8 cellular contexts compared by ENCODE assay signal in genomic region chr20:21125072-21125848, GRCh38. TPM values are rescaled to one million over a fixed set of nuclear protein-coding genes. Genes with fewer than 3 reads are reported as not detected.
A peak's percentile ranks its signal among the peaks of the same experiment; 100 is the strongest.
DNase-seq lines count a peak whose midpoint lies in the region; ATAC-seq, FAIRE-seq and TF ChIP-seq lines count a peak whose summit lies in the region.

No MANE protein-coding gene starts in this region.

- H3K4me1 ChIP-seq in body of pancreas (peaks cover 19% of the 10 kb centered on the region), small intestine (ENCODE audit: control insufficient read depth in 2 of 2, insufficient read depth in 1 of 2, low read depth in 1 of 2, low read length in 1 of 2) (peaks cover 0 to 3% of the 10 kb centered on the region in 2 donors)

- H3K27me3 ChIP-seq in body of pancreas (no peaks in the 10 kb centered on the region), small intestine (ENCODE audit: control insufficient read depth in 2 of 2, insufficient read depth in 2 of 2, low read length in 2 of 2) (no peaks in the 10 kb centered on the region)

- H3K9me3 Mint-ChIP-seq in CD14-positive monocyte: peaks cover 0 to 8% (median 5%) of the 10 kb centered on the region in 7 donors

- H3K36me3 ChIP-seq in body of pancreas (replicated peaks in 1 of 2; ENCODE audit: insufficient read depth in 1 of 2, low read depth in 2 of 2) (no peaks in the 10 kb centered on the region), small intestine (ENCODE audit: control insufficient read depth in 2 of 2, insufficient read depth in 2 of 2, low read length in 2 of 2) (no peaks in the 10 kb centered on the region)

- intact Hi-C loops in CD14-positive monocyte (cut with micrococcal nuclease) (loop anchor here (10.0 kb wide), 2 partner anchors 170 to 1070 kb away; partner anchors contain the start of genes CFAP61 (in 1 of the 2) and CRNKL1 (in 1 of the 2)), body of pancreas (cut with DNase I) (no loop called here)

- no peaks in the 10 kb centered on the region for H3K9me3 ChIP-seq in body of pancreas
- H3K9me3 ChIP-seq in small intestine (ENCODE audit: control insufficient read depth, low read depth): no peaks in the 10 kb centered on the region

- no peak for FAIRE-seq in small intestine (lab: Jason Lieb, UNC)

- peaks cover 2 to 7% of the 10 kb centered on the region in 2 donors for H3K36me3 Mint-ChIP-seq in CD14-positive monocyte

- TF ChIP-seq CTCF in CD14-positive monocyte (IDR thresholded peaks at IDR 0.05) (no peak), body of pancreas (IDR thresholded peaks at IDR 0.05) (peak in 1 of 7 experiments; percentile 30)

- peaks cover 14% of the 10 kb centered on the region for H3K4me1 Mint-ChIP-seq in CD14-positive monocyte

- peak; percentile 14 for ATAC-seq in GM19043 (IDR thresholded peaks at IDR 0.05; ENCODE audit: low read depth, unreplicated experiment)
- peak; percentile 21 for ATAC-seq in HG03159 (IDR thresholded peaks at IDR 0.05; ENCODE audit: unreplicated experiment)
- ATAC-seq in body of pancreas: peak; percentile 57

- WGBS in body of pancreas, 2 donors: 1 to 2% methylated on average over 24 to 25 of the region's 25 CpGs
- 1 to 5% (median 4%) methylated on average over 20 to 25 of the region's 25 CpGs for WGBS in small intestine, 3 donors

- H3K4me3 Mint-ChIP-seq in CD14-positive monocyte: peak overlapping the region; percentile 84 to 98

- peak in 1 of 3 donors; percentile 67 for TF ChIP-seq POLR2A in body of pancreas (IDR thresholded peaks at IDR 0.05)

- no peak for DNase-seq in CD14-positive monocyte (ENCODE audit: low spot score)
- peak; percentile 81 for DNase-seq in NCI-H510A treated with DMSO at 0.1 percent for 48 hours (lab: John Stamatoyannopoulos, UW)
- DNase-seq in body of pancreas: peak; percentile 53 to 64 (median 57)
- peak; percentile 29 for DNase-seq in iris pigment epithelial cell (ENCODE audit: low read depth)
- peak; percentile 68 for DNase-seq in small intestine
- no peak for DNase-seq in OCI-M1 (lab: John Stamatoyannopoulos, UW)

- peak overlapping the region in 6 of 7 donors; percentile 19 to 60 (median 48) for H3K27ac Mint-ChIP-seq in CD14-positive monocyte

- H3K27me3 Mint-ChIP-seq in CD14-positive monocyte (ENCODE audit: low read depth in 3 of 3): peaks cover 4 to 15% (median 15%) of the 10 kb centered on the region in 3 donors

- H3K27ac ChIP-seq in body of pancreas (peak overlapping the region; percentile 32 to 80 (median 73)), small intestine (ENCODE audit: low read depth in 1 of 2, low read length in 1 of 2) (peak overlapping the region; percentile 37 to 59)

- peak overlapping the region in 1 of 2 donors; percentile 22 for H3K4me3 ChIP-seq in body of pancreas
- H3K4me3 ChIP-seq in small intestine (ENCODE audit: low read depth in 1 of 2, low read length in 2 of 2): peak overlapping the region; percentile 3 to 56

RNA-seq across cellular contexts. Expression of gene KIZ, which starts 0.6 kb away (rescaled TPM):
- polyA plus RNA-seq in CD14-positive monocyte (10 to 100 TPM in 1 of 2 donors, 1 to 10 TPM in 1; 7.2 to 10.2 TPM), small intestine (10 to 100 TPM; 11.7 to 38.4 (median 27.7) TPM)
- 10 to 100 TPM; 17.1 to 28.7 TPM for total RNA-seq in body of pancreas

RNA-seq across cellular contexts. Expression of gene LINC00237, which starts 19.1 kb away (rescaled TPM):
- polyA plus RNA-seq in CD14-positive monocyte: under 1 TPM; 0.31 to 0.39 TPM
- not detected for total RNA-seq in body of pancreas
- not detected for polyA plus RNA-seq in small intestine

Comparison
In these comparisons a context has a peak if more than half of its experiments do, and no peak if none do; other contexts are left out.
1. DNase-seq: peak in NCI-H510A treated with DMSO at 0.1 percent for 48 hours (single experiment), body of pancreas (4 of 4), iris pigment epithelial cell (single experiment) and small intestine (single experiment); none in CD14-positive monocyte (single experiment) and OCI-M1 (single experiment).
2. Peak in every context shown above with its lines, with median percentiles within 50 percentile points of each other: ATAC-seq.